In genomic region chr21:17396948-17397347, GRCh38 we compare ENCODE assay signal across 17 cellular contexts.
"Had no signal": no experiment of that assay in that cellular context is flagged by ENCODE, and none has a peak within 500 bp of the region (broad histone marks: within the 10 kb centered on the region; RNA-seq: fewer than 3 reads in every experiment).

No MANE protein-coding gene starts in this region.

- H3K4me3 ChIP-seq: heart left ventricle, lung, right atrium auricular region, sigmoid colon, skin epidermis, stomach, thyroid gland had no signal

- DNase-seq: cortex of kidney; effector memory CD4-positive, alpha-beta T cell; heart left ventricle; hippocampal formation; left colon; left ventricle myocardium superior; mesenchymal stem cell; midbrain; sigmoid colon; stimulated activated CD4-positive, alpha-beta T cell treated with anti-CD3 and anti-CD28 coated beads, Interleukin-2, amount 100 ng/mL, for 24 hours; stimulated activated CD4-positive, alpha-beta T cell treated with anti-CD3 and anti-CD28 coated beads, Interleukin-4, amount 100 ng/mL, for 4 hours; stimulated activated naive B cell treated with anti-CD40 and anti-IgM and Interleukin-4, amounts not matched to agents 10 μg/mL and 1 μg/mL and 100 μg/mL, for 72 hours; stomach; thyroid gland had no signal

- H3K9me3 ChIP-seq: heart left ventricle, right atrium auricular region, sigmoid colon, stomach, thyroid gland had no signal

- H3K27ac ChIP-seq: heart left ventricle, right atrium auricular region, sigmoid colon, skin epidermis, stomach, thyroid gland had no signal

- H3K36me3 ChIP-seq: heart left ventricle, right atrium auricular region, sigmoid colon, stomach, thyroid gland had no signal

- H3K27me3 ChIP-seq: heart left ventricle, right atrium auricular region, sigmoid colon, stomach, thyroid gland had no signal
